In the genomic region with DNA sequence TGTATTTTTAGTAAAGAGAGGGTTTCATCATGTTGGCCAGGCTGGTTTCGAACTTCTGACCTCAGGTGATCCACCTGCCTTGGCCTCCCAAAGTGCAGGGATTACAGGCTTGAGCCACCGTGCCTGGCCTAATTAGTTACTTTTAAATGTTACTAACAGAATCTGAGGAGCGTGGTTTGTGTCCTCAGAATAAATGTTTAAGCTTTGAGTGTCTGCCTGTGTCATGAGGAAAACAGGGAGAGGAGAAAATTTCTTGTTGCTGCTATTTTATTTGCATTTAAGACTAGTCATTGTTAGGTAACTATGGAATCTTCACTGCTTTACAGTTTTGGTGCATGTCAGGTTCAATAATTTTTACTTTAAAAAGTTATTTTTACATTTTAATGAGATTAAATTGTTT, we compare ENCODE assay signal across 30 cellular contexts.
"Had no signal": no experiment of that assay in that cellular context is flagged by ENCODE, and none has a peak within 500 bp of the region (broad histone marks: within the 10 kb centered on the region; RNA-seq: fewer than 3 reads in every experiment).

No MANE protein-coding gene starts in this region.

- H3K36me3 ChIP-seq: gastroesophageal sphincter, stomach, thyroid gland, upper lobe of right lung had no signal

- H3K9me3 Mint-ChIP-seq: activated CD8-positive, alpha-beta T cell treated with anti-CD3 and anti-CD28 coated beads for 36 hours; activated naive CD4-positive, alpha-beta T cell treated with anti-CD3 and anti-CD28 coated beads, Interleukin-2, amount 50 U/mL, for 24 hours; activated naive CD8-positive, alpha-beta T cell treated with anti-CD3 and anti-CD28 coated beads, Interleukin-2, amount 50 U/mL, for 24 hours; activated T-helper 2 cell treated with anti-CD3 and anti-CD28 coated beads, Interferon-gamma antibody, Interleukin-2, Interleukin-4, amounts not matched to agents 10 μg/mL and 5 μg/mL and 100 μg/mL, durations not matched to agents 14 hours and 24 hours and 36 hours; central memory CD8-positive, alpha-beta T cell; mesothelial cell of epicardium; naive B cell; stimulated activated naive B cell treated with anti-CD40 and anti-IgM and Interleukin-4, amounts not matched to agents 10 μg/mL and 1 μg/mL and 100 μg/mL, for 72 hours; WTC11 had no signal

- H3K27me3 Mint-ChIP-seq: activated CD8-positive, alpha-beta T cell treated with anti-CD3 and anti-CD28 coated beads for 36 hours; activated naive CD4-positive, alpha-beta T cell treated with anti-CD3 and anti-CD28 coated beads, Interleukin-2, amount 50 U/mL, for 24 hours; activated naive CD8-positive, alpha-beta T cell treated with anti-CD3 and anti-CD28 coated beads, Interleukin-2, amount 50 U/mL, for 24 hours; central memory CD8-positive, alpha-beta T cell; naive B cell; stimulated activated naive B cell treated with anti-CD40 and anti-IgM and Interleukin-4, amounts not matched to agents 10 μg/mL and 1 μg/mL and 100 μg/mL, for 72 hours; T-helper 17 cell had no signal

- H3K9me3 ChIP-seq: gastroesophageal sphincter, stomach, thyroid gland, upper lobe of right lung had no signal

- DNase-seq: activated CD4-positive, alpha-beta T cell treated with anti-CD3 and anti-CD28 coated beads, Interleukin-2, amount 50 U/mL, for 1 hour; activated CD8-positive, alpha-beta T cell treated with anti-CD3 and anti-CD28 coated beads for 36 hours; activated naive CD8-positive, alpha-beta T cell treated with anti-CD3 and anti-CD28 coated beads, Interleukin-2, amount 50 U/mL, for 24 hours; activated T-cell treated with anti-CD3 and anti-CD28 coated beads, Interleukin-2, amount 50 U/mL, for 48 hours; amygdala; dermis blood vessel endothelial cell; effector memory CD4-positive, alpha-beta T cell; left colon; mammary epithelial cell; naive B cell; right cardiac atrium; stimulated activated CD4-positive, alpha-beta T cell treated with anti-CD3 and anti-CD28 coated beads, Interleukin-15, amount 100 ng/mL, for 24 hours; stimulated activated CD4-positive, alpha-beta T cell treated with anti-CD3 and anti-CD28 coated beads, Interleukin-2, amount 100 ng/mL, for 24 hours; stimulated activated naive B cell treated with anti-CD40 and anti-IgM and Interleukin-4, amounts not matched to agents 10 μg/mL and 1 μg/mL and 100 μg/mL, for 72 hours; stomach; T-helper 17 cell; thyroid gland; upper lobe of right lung had no signal

- H3K4me3 Mint-ChIP-seq: activated CD8-positive, alpha-beta T cell treated with anti-CD3 and anti-CD28 coated beads for 36 hours; activated naive CD4-positive, alpha-beta T cell treated with anti-CD3 and anti-CD28 coated beads, Interleukin-2, amount 50 U/mL, for 24 hours; activated naive CD8-positive, alpha-beta T cell treated with anti-CD3 and anti-CD28 coated beads, Interleukin-2, amount 50 U/mL, for 24 hours; central memory CD8-positive, alpha-beta T cell; mesothelial cell of epicardium; naive B cell; stimulated activated naive B cell treated with anti-CD40 and anti-IgM and Interleukin-4, amounts not matched to agents 10 μg/mL and 1 μg/mL and 100 μg/mL, for 72 hours; T-helper 17 cell; WTC11 had no signal

- FAIRE-seq: bronchial epithelial cell, colon, endothelial cell of umbilical vein, keratinocyte had no signal

- H3K27ac Mint-ChIP-seq: activated CD8-positive, alpha-beta T cell treated with anti-CD3 and anti-CD28 coated beads for 36 hours; activated naive CD4-positive, alpha-beta T cell treated with anti-CD3 and anti-CD28 coated beads, Interleukin-2, amount 50 U/mL, for 24 hours; activated naive CD8-positive, alpha-beta T cell treated with anti-CD3 and anti-CD28 coated beads, Interleukin-2, amount 50 U/mL, for 24 hours; activated T-helper 2 cell treated with anti-CD3 and anti-CD28 coated beads, Interferon-gamma antibody, Interleukin-2, Interleukin-4, amounts not matched to agents 10 μg/mL and 5 μg/mL and 100 μg/mL, durations not matched to agents 14 hours and 24 hours and 36 hours; mesothelial cell of epicardium; naive B cell; stimulated activated naive B cell treated with anti-CD40 and anti-IgM and Interleukin-4, amounts not matched to agents 10 μg/mL and 1 μg/mL and 100 μg/mL, for 72 hours; T-helper 17 cell; WTC11 had no signal

- H3K36me3 Mint-ChIP-seq: mesothelial cell of epicardium, WTC11 had no signal

- H3K4me3 ChIP-seq: gastroesophageal sphincter, hepatocyte, stomach, thyroid gland, upper lobe of right lung had no signal

- H3K27ac ChIP-seq: gastroesophageal sphincter, hepatocyte, parathyroid adenoma, stomach, thyroid gland, upper lobe of right lung had no signal

- H3K27me3 ChIP-seq: gastroesophageal sphincter, hepatocyte, stomach, thyroid gland, upper lobe of right lung had no signal

- H3K9ac ChIP-seq: parathyroid adenoma had no signal
